Comparison of ENCODE assay signal across 16 cellular contexts in the genomic region with DNA sequence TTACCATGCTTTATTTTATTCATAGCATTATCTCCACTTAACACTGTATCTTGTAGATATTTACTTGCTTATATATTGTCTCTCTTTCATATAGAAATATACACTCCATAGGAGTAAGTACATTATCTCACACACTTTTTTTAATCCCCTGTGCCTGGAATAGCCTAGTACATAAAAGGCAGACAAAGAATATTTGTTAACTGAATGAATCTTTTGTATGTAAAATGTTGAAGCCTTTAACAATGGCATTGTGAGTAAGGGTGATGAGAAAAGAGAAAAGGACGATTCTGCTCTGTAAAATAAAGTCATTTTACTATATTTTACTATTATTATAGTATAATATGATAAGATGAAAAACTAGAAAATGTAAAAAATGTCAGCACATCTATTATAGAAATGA.
"Had no signal": no experiment of that assay in that cellular context is flagged by ENCODE, and none has a peak within 500 bp of the region (broad histone marks: within the 10 kb centered on the region; RNA-seq: fewer than 3 reads in every experiment).

No MANE protein-coding gene starts in this region.

- ATAC-seq: esophagus mucosa, gastrocnemius medialis, left cardiac atrium, natural killer cell, right cardiac atrium had no signal

- H3K4me1 ChIP-seq: gastrocnemius medialis, stomach, suprapubic skin, tibial artery, upper lobe of left lung, uterus had no signal

- H3K36me3 ChIP-seq: gastrocnemius medialis, stomach, suprapubic skin, tibial artery, upper lobe of left lung, uterus had no signal

- H3K27ac ChIP-seq: gastrocnemius medialis, stomach, suprapubic skin, tibial artery, upper lobe of left lung, uterus had no signal

- H3K9me3 ChIP-seq: gastrocnemius medialis, suprapubic skin, uterus had no signal

- H3K27me3 ChIP-seq: gastrocnemius medialis, stomach, suprapubic skin, tibial artery, upper lobe of left lung, uterus had no signal

- H3K4me3 ChIP-seq: gastrocnemius medialis, stomach, suprapubic skin, tibial artery, upper lobe of left lung, uterus had no signal

- DNase-seq: cortex of kidney; effector memory CD4-positive, alpha-beta T cell; gastrocnemius medialis; glutamatergic neuron; left cardiac atrium; natural killer cell; right cardiac atrium; small intestine; stimulated activated CD4-positive, alpha-beta T cell treated with anti-CD3 and anti-CD28 coated beads, Interleukin-12 subunit alpha, Interleukin-12 subunit beta, amount 100 ng/mL, for 4 hours; stimulated activated naive CD4-positive, alpha-beta T cell; stomach; tibial artery; upper lobe of left lung; uterus had no signal
